25 cellular contexts compared by ENCODE assay signal in the genomic region with DNA sequence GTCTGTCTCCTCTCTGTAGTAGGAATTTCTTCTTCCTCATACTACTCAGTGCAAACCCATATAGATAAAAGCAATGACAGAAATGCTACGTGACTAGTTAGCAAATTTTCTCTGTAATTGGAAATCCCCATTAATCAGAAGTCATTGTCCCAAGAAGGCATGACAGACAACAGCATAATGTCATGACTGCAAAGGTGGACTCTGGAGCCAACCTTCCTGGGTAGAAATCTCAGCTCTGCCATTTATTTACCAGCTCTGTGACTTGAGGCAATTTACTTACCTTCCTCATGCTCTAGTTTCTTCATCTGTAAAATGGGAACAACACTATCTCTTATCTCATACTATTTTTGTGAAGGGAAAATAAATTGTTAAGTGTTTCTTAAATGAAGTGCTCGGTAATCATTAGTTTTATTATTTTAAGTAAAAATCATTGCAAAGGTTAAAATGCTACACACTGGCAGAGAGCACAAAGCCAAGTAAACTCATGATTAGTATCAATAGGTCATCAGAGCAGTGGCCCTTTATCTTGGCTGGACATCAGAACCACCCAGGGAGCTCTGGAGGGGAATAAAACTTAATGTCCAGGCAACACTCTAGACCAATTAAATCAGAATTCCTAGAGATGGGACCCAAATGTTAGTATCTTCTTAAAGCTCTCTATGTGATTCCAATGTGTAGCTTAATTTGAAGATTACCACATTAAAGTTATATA. TPM values are rescaled to one million over a fixed set of nuclear protein-coding genes. Genes with fewer than 3 reads are reported as not detected.
DNase-seq lines count a peak whose midpoint lies in the region; ATAC-seq, FAIRE-seq and TF ChIP-seq lines count a peak whose summit lies in the region.
"Had no signal": no experiment of that assay in that cellular context is flagged by ENCODE, and none has a peak within 500 bp of the region (broad histone marks: within the 10 kb centered on the region; RNA-seq: fewer than 3 reads in every experiment).

No MANE protein-coding gene starts in this region.

- H2AK5ac ChIP-seq in IMR-90 (ENCODE audit: low read depth, low read length): no peak overlapping the region

- TF ChIP-seq RAD21 in IMR-90 (IDR thresholded peaks at IDR 0.05; ENCODE audit: low read length): no peak
- no peak for TF ChIP-seq RAD21 in GM12878 (IDR thresholded peaks at IDR 0.05; ENCODE audit: insufficient read depth, low read depth, low read length)
- TF ChIP-seq RAD21 in HepG2 (CRISPR knock-in tag; IDR thresholded peaks at IDR 0.05): no peak

- H3K9me1 ChIP-seq in IMR-90 (ENCODE audit: insufficient read depth, low read length): peaks cover 2% of the 10 kb centered on the region

- no peak overlapping the region for H3K14ac ChIP-seq in IMR-90 (replicated peaks; ENCODE audit: low read depth, low read length)

- POLR2A ChIA-PET in IMR-90 (lab: Charles Lee; ENCODE audit: unreplicated experiment): no interaction called here
- POLR2A ChIA-PET in GM12878 (lab: Charles Lee): no interaction called here
- POLR2A ChIA-PET in HepG2 (lab: Yijun Ruan, JAX): no interaction called here

- no peak for ATAC-seq in IMR-90 (ENCODE audit: low read depth)
- peak; percentile 44; the same call in 2 of the 3 replicates for ATAC-seq in GM12878
- ATAC-seq in HepG2: no peak
- ATAC-seq in HG02852 (IDR thresholded peaks at IDR 0.05; ENCODE audit: unreplicated experiment): no peak
- ATAC-seq: A549 had no signal

- no peak overlapping the region for H3K56ac ChIP-seq in IMR-90 (ENCODE audit: extremely low read depth, insufficient read depth, low read length)

- TF ChIP-seq CTCF in IMR-90 (conservative IDR thresholded peaks at IDR 0.05; ENCODE audit: low read depth, low read length) (no peak), GM12878 (IDR thresholded peaks at IDR 0.05 in 2 of 3, conservative IDR thresholded peaks at IDR 0.05 in 1 of 3; ENCODE audit: control insufficient read depth in 2 of 3, extremely low read depth in 1 of 3, insufficient read depth in 1 of 3, low read depth in 3 of 3, low read length in 3 of 3) (no peak), HepG2 (CRISPR knock-in tag; IDR thresholded peaks at IDR 0.05) (no peak)

- RAD21 ChIA-PET in GM12878 (lab: Charles Lee; ENCODE audit: unreplicated experiment): no interaction called here

- no peaks in the 10 kb centered on the region for H4K20me1 ChIP-seq in IMR-90 (ENCODE audit: insufficient read depth, low read length)
- H4K20me1 ChIP-seq in GM12878 (ENCODE audit: control insufficient read depth, insufficient read depth): no peaks in the 10 kb centered on the region
- H4K20me1 ChIP-seq in HepG2 (ENCODE audit: insufficient read depth, low read length): no peaks in the 10 kb centered on the region
- H4K20me1 ChIP-seq: BLaER1 treated with 17β-estradiol and CSF1 and Interleukin-3, amounts not matched to agents 10 nM and 100 nM had no signal

- WGBS in IMR-90 (ENCODE audit: extremely low coverage in 2 of 2, insufficient read length in 1 of 2), 2 experiments: no CpG with 5 or more reads among the region's 2 CpGs
- 45% methylated on average over 2 of the region's 2 CpGs for WGBS in GM12878 (ENCODE audit: insufficient coverage, insufficient replicate concordance, low lambda C conversion rate, missing lambda C conversion rate)
- 28% methylated on average over 2 of the region's 2 CpGs for WGBS in HepG2 (ENCODE audit: low lambda C conversion rate)

- no peak overlapping the region for H2BK120ac ChIP-seq in IMR-90 (ENCODE audit: low read depth, low read length)

- H2BK15ac ChIP-seq in IMR-90 (ENCODE audit: low read depth, low read length): no peak overlapping the region

- in situ Hi-C loops in IMR-90 (cut with MboI; ENCODE audit: low sequenced_read_pairs): no loop called here
- in situ Hi-C loops in GM12878 (cut with MboI): no loop called here
- in situ Hi-C loops in HepG2 (cut with HindIII; ENCODE audit: extremely low pct_ligation_motif_present, low pct_unique_long_range_greater_than_20kb): loop anchor here (25.0 kb wide), 1 partner anchor 626 kb away; no protein-coding TSS in a partner anchor

- FAIRE-seq in GM12878 (lab: Jason Lieb, UNC) (no peak), HepG2 (lab: Jason Lieb, UNC) (no peak)
- FAIRE-seq: A549, GM12892, H54 had no signal

- H3K4me3 ChIP-seq in IMR-90 (ENCODE audit: insufficient read depth, low read depth, low read length): no peak overlapping the region
- H3K4me3 ChIP-seq in GM12878: no peak overlapping the region
- no peak overlapping the region for H3K4me3 ChIP-seq in HepG2 (replicated peaks in 1 of 3; ENCODE audit: insufficient read depth in 1 of 3, low read depth in 2 of 3, low read length in 3 of 3)
- H3K4me3 ChIP-seq: A549; BLaER1 treated with 17β-estradiol and CSF1 and Interleukin-3, amounts not matched to agents 10 nM and 100 nM; HAP-1 had no signal

- H3K27ac ChIP-seq in IMR-90 (ENCODE audit: insufficient read depth, low read length) (no peak overlapping the region), GM12878 (ENCODE audit: control insufficient read depth, insufficient read depth) (no peak overlapping the region), HepG2 (ENCODE audit: extremely low read length, insufficient read depth, low read length) (no peak overlapping the region)
- H3K27ac ChIP-seq: A549; BLaER1 treated with 17β-estradiol and CSF1 and Interleukin-3, amounts not matched to agents 10 nM and 100 nM had no signal

- DNase-seq in IMR-90 (no peak), GM12878 (ENCODE audit: low read depth, low spot score) (no peak), HepG2 (ENCODE audit: low spot score) (no peak), CD1c-positive myeloid dendritic cell (ENCODE audit: extremely low spot score) (no peak), NCI-H2227 (lab: John Stamatoyannopoulos, UW; ENCODE audit: unreplicated experiment) (no peak)
- DNase-seq: 8988T; ACHN; AML-193; BE2C; Calu3; CD4-positive, alpha-beta memory T cell; COR-L47; DMS53; DMS79 treated with DMSO at 0.1 percent for 48 hours; GF-D8; GOT3; HFFc6 had no signal

- dilution Hi-C loops in IMR-90 (cut with HindIII; ENCODE audit: low sequenced_read_pairs, unreplicated experiment): no loop called here

- no peak overlapping the region for H3K4ac ChIP-seq in IMR-90 (ENCODE audit: low read depth, low read length)

- no peak overlapping the region for H2BK5ac ChIP-seq in IMR-90 (ENCODE audit: low read depth, low read length, poor library complexity, severe bottlenecking)

- peak overlapping the region; percentile 30; the same call in 1 of the 2 replicates for H2BK20ac ChIP-seq in IMR-90 (ENCODE audit: low read depth, low read length)

- CTCF ChIA-PET in IMR-90 (lab: Yijun Ruan, JAX): interaction anchor here (1.1 kb wide), 1 partner anchor 16 kb away, joined by 3 read pairs; no protein-coding TSS in a partner anchor
- CTCF ChIA-PET in GM12878 (lab: Yijun Ruan, JAX): interaction anchor here (0.9 to 1.0 kb wide), 2 partner anchors 41 to 792 kb away, joined by 3 to 4 read pairs; no protein-coding TSS in a partner anchor
- CTCF ChIA-PET in HepG2 (lab: Yijun Ruan, JAX; ENCODE audit: low intra/inter-chr PET ratio, low total read pairs): no interaction called here

- H3K27me3 ChIP-seq in IMR-90 (ENCODE audit: control insufficient read depth, insufficient read depth, low read length) (no peaks in the 10 kb centered on the region), GM12878 (replicated peaks in 1 of 2; ENCODE audit: control insufficient read depth in 2 of 2, insufficient read depth in 2 of 2, low read length in 1 of 2) (no peaks in the 10 kb centered on the region), HepG2 (ENCODE audit: control insufficient read depth in 1 of 2, insufficient read depth in 2 of 2, low read length in 2 of 2) (peaks cover 0 to 4% of the 10 kb centered on the region in 2 experiments; a peak in 1 of 5 replicates)
- H3K27me3 ChIP-seq: BE2C; BLaER1 treated with 17β-estradiol and CSF1 and Interleukin-3, amounts not matched to agents 10 nM and 100 nM had no signal

- H3K36me3 ChIP-seq in IMR-90 (ENCODE audit: control insufficient read depth, insufficient read depth, low read length) (no peaks in the 10 kb centered on the region), GM12878 (ENCODE audit: control insufficient read depth in 2 of 2, insufficient read depth in 2 of 2, low read length in 1 of 2) (no peaks in the 10 kb centered on the region), HepG2 (replicated peaks in 1 of 2; ENCODE audit: control insufficient read depth in 1 of 2, insufficient read depth in 2 of 2, low read length in 2 of 2) (no peaks in the 10 kb centered on the region)
- H3K36me3 ChIP-seq: BE2C; BLaER1 treated with 17β-estradiol and CSF1 and Interleukin-3, amounts not matched to agents 10 nM and 100 nM; HAP-1 had no signal

- SMC1A ChIA-PET in GM12878 (lab: Charles Lee; ENCODE audit: uncharacterized antibody, unreplicated experiment): interaction anchor here (0.5 to 0.8 kb wide), 3 partner anchors 37 to 1312 kb away, joined by 3 read pairs; no protein-coding TSS in a partner anchor

- no peaks in the 10 kb centered on the region for H3K79me2 ChIP-seq in GM12878 (ENCODE audit: control insufficient read depth, insufficient read depth, low read length)
- no peaks in the 10 kb centered on the region for H3K79me2 ChIP-seq in HepG2 (ENCODE audit: insufficient read depth, low read length)

- no peak overlapping the region for H2AFZ ChIP-seq in IMR-90 (replicated peaks; ENCODE audit: low read length, poor library complexity)
- H2AFZ ChIP-seq in GM12878 (ENCODE audit: control insufficient read depth, low read depth, low read length): no peak overlapping the region
- H2AFZ ChIP-seq in HepG2 (ENCODE audit: low read length): no peak overlapping the region

- no peak overlapping the region for H2AK9ac ChIP-seq in IMR-90 (replicated peaks; ENCODE audit: low read depth, low read length, poor library complexity)

- H3K23ac ChIP-seq in IMR-90 (ENCODE audit: low read depth, low read length): no peak overlapping the region

- H4K91ac ChIP-seq in IMR-90 (ENCODE audit: insufficient read depth, low read depth, low read length): no peak overlapping the region

- H3K4me1 ChIP-seq in IMR-90 (ENCODE audit: control insufficient read depth, insufficient read depth, low read length) (peaks cover 5% of the 10 kb centered on the region), GM12878 (ENCODE audit: control insufficient read depth, insufficient read depth, low read length) (no peaks in the 10 kb centered on the region), HepG2 (ENCODE audit: insufficient read depth, low read length) (peaks cover 18% of the 10 kb centered on the region)
- H3K4me1 ChIP-seq: A549, BE2C, HAP-1 had no signal

- H3K9me3 ChIP-seq in IMR-90 (ENCODE audit: control insufficient read depth, insufficient read depth, low read length) (no peaks in the 10 kb centered on the region), GM12878 (replicated peaks; ENCODE audit: control insufficient read depth, insufficient read depth, low read length) (no peaks in the 10 kb centered on the region), HepG2 (ENCODE audit: low read length) (no peaks in the 10 kb centered on the region)
- H3K9me3 ChIP-seq: A549; BE2C; BLaER1 treated with 17β-estradiol and CSF1 and Interleukin-3, amounts not matched to agents 10 nM and 100 nM; HAP-1 had no signal

- BruUV-seq in IMR-90 (replicated peaks; lab: Mats Ljungman, UMichigan) (no TSS peak), GM12878 (replicated peaks; lab: Mats Ljungman, UMichigan) (no TSS peak), HepG2 (replicated peaks; lab: Mats Ljungman, UMichigan) (no TSS peak)

- TF ChIP-seq EP300 in GM12878 (IDR thresholded peaks at IDR 0.05; ENCODE audit: borderline replicate concordance in 1 of 2, control insufficient read depth in 1 of 2, low read depth in 2 of 2, low read length in 2 of 2): no peak
- TF ChIP-seq EP300 in HepG2 (IDR thresholded peaks at IDR 0.05; ENCODE audit: low read depth in 2 of 2, low read length in 2 of 2): no peak
- no peak for TF ChIP-seq EP300 in HepG2 (CRISPR knock-in tag; IDR thresholded peaks at IDR 0.05; ENCODE audit: borderline replicate concordance)

- no peaks in the 10 kb centered on the region; a peak in 1 of 4 replicates for H3K79me1 ChIP-seq in IMR-90 (ENCODE audit: low read depth in 1 of 2, low read length in 2 of 2)

- H3K4me2 ChIP-seq in IMR-90 (ENCODE audit: low read depth, low read length) (no peak overlapping the region), GM12878 (ENCODE audit: control insufficient read depth, insufficient read depth) (no peak overlapping the region), HepG2 (ENCODE audit: low read depth, low read length) (no peak overlapping the region)
- H3K4me2 ChIP-seq: A549; BLaER1 treated with 17β-estradiol and CSF1 and Interleukin-3, amounts not matched to agents 10 nM and 100 nM had no signal

- TF ChIP-seq POLR2A in IMR-90 (IDR thresholded peaks at IDR 0.05; ENCODE audit: low read depth, low read length) (no peak), GM12878 (IDR thresholded peaks at IDR 0.05; ENCODE audit: low read depth, low read length) (no peak), HepG2 (IDR thresholded peaks at IDR 0.05; ENCODE audit: insufficient read depth in 1 of 2, low read depth in 2 of 2, low read length in 2 of 2) (no peak)

- no peak overlapping the region for H4K5ac ChIP-seq in IMR-90 (ENCODE audit: low read depth, low read length)

- no peak overlapping the region for H3K18ac ChIP-seq in IMR-90 (ENCODE audit: low read depth, low read length)

- H3K9ac ChIP-seq in IMR-90 (ENCODE audit: low read depth, low read length) (no peak overlapping the region), GM12878 (ENCODE audit: control insufficient read depth, insufficient read depth, low read length) (no peak overlapping the region), HepG2 (ENCODE audit: insufficient read depth, low read depth, low read length) (no peak overlapping the region)
- H3K9ac ChIP-seq: BLaER1 treated with 17β-estradiol and CSF1 and Interleukin-3, amounts not matched to agents 10 nM and 100 nM had no signal

- intact Hi-C loops in IMR-90 (cut with micrococcal nuclease) (no loop called here), GM12878 (cut with micrococcal nuclease; ENCODE audit: unreplicated experiment) (no loop called here), HepG2 (cut with micrococcal nuclease; ENCODE audit: unreplicated experiment) (no loop called here)

- H4K8ac ChIP-seq in IMR-90 (ENCODE audit: low read depth in 2 of 2, low read length in 2 of 2): no peak overlapping the region

RNA-seq across cellular contexts. Expression of gene FST, which starts 43.8 kb away (rescaled TPM):
- total RNA-seq in IMR-90 (2012; rRNA removed) (141 and 187 TPM in 2 replicates), GM12878 (2014; rRNA removed) (not detected in 2 replicates), GM12878 (2014; rRNA removed; fragmentation: Illumina TruSeq; extraction: Trizol) (not detected in 2 replicates), GM12878 (2021) (0.23 and 0.43 TPM in 2 replicates), HepG2 (2016; rRNA removed; fragmentation: Illumina TruSeq; extraction: Trizol) (21.2 and 38.6 TPM in 2 replicates)
- polyA plus RNA-seq in IMR-90 (2012; rRNA removed) (195 and 238 TPM in 2 replicates), GM12878 (2011; rRNA removed) (not detected in 2 replicates), GM12878 (2014; fragmentation: Illumina TruSeq; extraction: Trizol) (not detected in 2 replicates), GM12878 (2014; fragmentation: Nextera tagmentation; extraction: Ambion mirVana) (not detected), GM12878 (2014; rRNA removed) (not detected in 2 replicates), GM12878 (2016; fragmentation: Nextera tagmentation; extraction: Ambion mirVana) (not detected), HepG2 (2011; rRNA removed) (136 and 141 TPM in 2 replicates)
- 61.8 and 174 TPM in 2 replicates for polyA plus RNA-seq in IMR-90 (2012; cell fraction: cytosol; rRNA removed)
- 146 and 220 TPM in 2 replicates for polyA plus RNA-seq in IMR-90 (2012; cell fraction: nucleus; rRNA removed; ENCODE audit: low replicate concordance)
- not detected in 2 replicates for total RNA-seq in GM12878 (2013; cell fraction: nucleolus; rRNA removed)
- not detected for polyA plus RNA-seq in GM12878 (2011; ENCODE audit: low read depth)
- not detected in 2 replicates for polyA plus RNA-seq in GM12878 (2011; cell fraction: cytosol; rRNA removed)
- not detected in 2 replicates for polyA plus RNA-seq in GM12878 (2011; cell fraction: nucleus; rRNA removed)
- polyA plus RNA-seq in GM12878 (2012): not detected in 2 replicates
- not detected in 2 replicates for polyA minus RNA-seq in GM12878 (2011; rRNA and poly(A)+ RNA removed)
- polyA minus RNA-seq in GM12878 (2011; cell fraction: cytosol; rRNA and poly(A)+ RNA removed): not detected in 2 replicates
- not detected in 2 replicates for polyA minus RNA-seq in GM12878 (2011; cell fraction: nucleus; rRNA and poly(A)+ RNA removed)
- total RNA-seq in HepG2 (2016; cell fraction: cytosol; rRNA removed; fragmentation: Illumina TruSeq; extraction: Trizol; ENCODE audit: low read depth): 18.7 and 19.2 TPM in 2 replicates
- total RNA-seq in HepG2 (2016; cell fraction: insoluble cytoplasmic fraction; rRNA removed; fragmentation: Illumina TruSeq; extraction: Trizol): 18.4 and 42.7 TPM in 2 replicates
- 25.9 and 27.5 TPM in 2 replicates for total RNA-seq in HepG2 (2016; cell fraction: membrane; rRNA removed; fragmentation: Illumina TruSeq; extraction: Trizol)
- 50.2 and 51.1 TPM in 2 replicates for total RNA-seq in HepG2 (2016; cell fraction: nucleus; rRNA removed; fragmentation: Illumina TruSeq; extraction: Trizol)
- 76.2 and 118 TPM in 2 replicates for polyA plus RNA-seq in HepG2 (2011; cell fraction: cytosol; rRNA removed)
- 165 and 188 TPM in 2 replicates for polyA plus RNA-seq in HepG2 (2011; cell fraction: nucleus; rRNA removed)
- polyA plus RNA-seq in HepG2 (2012): 255 and 298 TPM in 2 replicates
- polyA plus RNA-seq in HepG2 (2016; cell fraction: cytosol; fragmentation: Illumina TruSeq; extraction: Trizol; ENCODE audit: low read depth): 25.3 and 25.6 TPM in 2 replicates
- polyA plus RNA-seq in HepG2 (2016; cell fraction: insoluble cytoplasmic fraction; fragmentation: Illumina TruSeq; extraction: Trizol; ENCODE audit: low read depth): 21.2 and 23.0 TPM in 2 replicates
- 20.2 and 27.0 TPM in 2 replicates for polyA plus RNA-seq in HepG2 (2016; cell fraction: membrane; fragmentation: Illumina TruSeq; extraction: Trizol; ENCODE audit: low read depth)
- polyA plus RNA-seq in HepG2 (2016; cell fraction: nucleus; fragmentation: Illumina TruSeq; extraction: Trizol; ENCODE audit: insufficient read depth, low read depth): 94.2 and 108 TPM in 2 replicates
- polyA minus RNA-seq in HepG2 (2011; rRNA and poly(A)+ RNA removed; ENCODE audit: low replicate concordance): 0.61 and 57.6 TPM in 2 replicates
- 48.9 and 60.8 TPM in 2 replicates for polyA minus RNA-seq in HepG2 (2011; cell fraction: cytosol; rRNA and poly(A)+ RNA removed)
- polyA minus RNA-seq in HepG2 (2011; cell fraction: nucleus; rRNA and poly(A)+ RNA removed): 70.6 and 93.7 TPM in 2 replicates
- total RNA-seq: G401 had no signal
- polyA plus RNA-seq: CD14-positive monocyte had no signal

Comparison
In these comparisons a context has a peak if more than half of its experiments do, and no peak if none do; other contexts are left out.
1. RNA of gene FST, which starts 43.8 kb away (total RNA-seq): 141 to 187 TPM in IMR-90 and 18.4 to 51.1 TPM in HepG2; 0.23 to 0.43 TPM in GM12878; every median in the first group is over 10 times any median in the second.